In the genomic region with DNA sequence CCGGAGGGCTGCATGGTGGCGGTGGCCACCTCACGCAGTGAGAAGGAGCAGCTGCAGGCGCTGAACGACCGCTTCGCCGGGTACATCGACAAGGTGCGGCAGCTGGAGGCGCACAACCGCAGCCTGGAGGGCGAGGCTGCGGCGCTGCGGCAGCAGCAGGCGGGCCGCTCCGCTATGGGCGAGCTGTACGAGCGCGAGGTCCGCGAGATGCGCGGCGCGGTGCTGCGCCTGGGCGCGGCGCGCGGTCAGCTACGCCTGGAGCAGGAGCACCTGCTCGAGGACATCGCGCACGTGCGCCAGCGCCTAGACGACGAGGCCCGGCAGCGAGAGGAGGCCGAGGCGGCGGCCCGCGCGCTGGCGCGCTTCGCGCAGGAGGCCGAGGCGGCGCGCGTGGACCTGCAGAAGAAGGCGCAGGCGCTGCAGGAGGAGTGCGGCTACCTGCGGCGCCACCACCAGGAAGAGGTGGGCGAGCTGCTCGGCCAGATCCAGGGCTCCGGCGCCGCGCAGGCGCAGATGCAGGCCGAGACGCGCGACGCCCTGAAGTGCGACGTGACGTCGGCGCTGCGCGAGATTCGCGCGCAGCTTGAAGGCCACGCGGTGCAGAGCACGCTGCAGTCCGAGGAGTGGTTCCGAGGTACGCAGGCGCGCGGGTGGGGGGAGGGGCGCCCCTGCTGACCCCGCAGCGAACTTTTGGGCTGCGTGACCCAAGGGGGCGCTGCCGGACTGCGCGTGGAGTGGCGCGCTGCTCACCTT, we compare ENCODE assay signal across 8 cellular contexts. TPM values are rescaled to one million over a fixed set of nuclear protein-coding genes. Genes with fewer than 3 reads are reported as not detected.
DNase-seq lines count a peak whose midpoint lies in the region.

No MANE protein-coding gene starts in this region.

- peak; percentile 57 for DNase-seq in DMS 273 (lab: John Stamatoyannopoulos, UW; ENCODE audit: unreplicated experiment)
- DNase-seq in DMS 273 treated with DMSO at 0.1 percent for 48 hours (lab: John Stamatoyannopoulos, UW), result no peak
- DNase-seq in activated effector memory CD4-positive, alpha-beta T cell treated with Interleukin-2 at 50 U/mL for 16 hours, result peak; percentile 5
- peak in 39 of 42 donors; percentile 15 to 81 (median 55) for DNase-seq in head of caudate nucleus
- DNase-seq in renal cortical epithelial cell (ENCODE audit: low read depth), result peak; percentile 33
- DNase-seq in RPMI8226, result no peak
- no peak for DNase-seq in NCI-H1694 (lab: John Stamatoyannopoulos, UW)
- DNase-seq in NCI-H2196 (lab: John Stamatoyannopoulos, UW; ENCODE audit: unreplicated experiment), result no peak

- intact Hi-C loops in head of caudate nucleus (cut with DNase I), result no loop called here

RNA-seq across cellular contexts. Expression of a gene that starts 0.7 kb away (rescaled TPM):
- 0.15 and 0.17 TPM in 2 replicates for total RNA-seq in renal cortical epithelial cell

RNA-seq across cellular contexts. Expression of a gene that starts 42.3 kb away (rescaled TPM):
- total RNA-seq in renal cortical epithelial cell, result not detected in 2 replicates

Comparison
In these comparisons a context has a peak if more than half of its experiments do, and no peak if none do; other contexts are left out.
1. DNase-seq: peak in DMS 273 (single experiment), activated effector memory CD4-positive, alpha-beta T cell treated with Interleukin-2 at 50 U/mL for 16 hours (single experiment), head of caudate nucleus (39 of 42) and renal cortical epithelial cell (single experiment); none in DMS 273 treated with DMSO at 0.1 percent for 48 hours (single experiment), RPMI8226 (single experiment), NCI-H1694 (single experiment) and NCI-H2196 (single experiment).